In the genomic region with DNA sequence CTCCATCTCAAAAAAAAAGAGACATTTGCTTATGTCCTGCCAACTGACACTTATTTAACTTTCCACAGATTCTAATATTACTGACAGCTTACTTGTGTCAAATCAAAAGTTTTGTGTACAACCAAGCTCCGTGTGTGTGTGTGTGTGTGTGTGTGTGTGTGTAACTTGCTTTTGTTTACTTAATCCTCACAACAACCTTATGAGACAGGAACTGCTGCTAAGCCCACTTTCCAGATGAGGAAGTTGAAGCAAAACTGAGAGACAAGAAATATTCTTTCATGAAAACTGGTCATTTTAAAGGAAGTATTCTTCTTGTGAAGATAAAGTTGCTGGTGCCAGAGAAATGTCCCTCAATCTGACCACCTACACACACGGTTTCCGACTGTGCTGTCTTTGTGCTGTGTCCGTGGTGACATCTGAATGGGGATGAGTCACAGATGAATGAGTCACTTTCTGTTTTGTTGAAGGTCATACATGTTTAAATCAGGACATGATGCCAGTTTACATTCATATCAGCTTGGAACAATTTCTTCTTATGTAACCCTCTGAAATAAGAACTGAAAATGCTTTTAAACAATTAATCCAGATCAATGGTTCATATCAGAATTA, we compare ENCODE assay signal across 2 cellular contexts.
A peak's percentile ranks its signal among the peaks of the same experiment; 100 is the strongest.
TF ChIP-seq lines count a peak whose summit lies in the region.

No MANE protein-coding gene starts in this region.

TF ChIP-seq in IMR-90, 13 proteins besides CTCF, POLR2A, EP300 and RAD21:
- TF ChIP-seq BHLHE40 (IDR thresholded peaks at IDR 0.05; ENCODE audit: low read depth, low read length) (no peak), SMC3 (IDR thresholded peaks at IDR 0.05; ENCODE audit: low read depth, low read length) (no peak), MXI1 (IDR thresholded peaks at IDR 0.05; ENCODE audit: borderline replicate concordance, low read depth, low read length) (no peak), MAZ (IDR thresholded peaks at IDR 0.05; ENCODE audit: borderline replicate concordance, low read depth, low read length) (no peak), FOS (IDR thresholded peaks at IDR 0.05; ENCODE audit: low read depth, low read length) (no peak), MAFK (IDR thresholded peaks at IDR 0.05; ENCODE audit: low read depth, low read length) (no peak)
- TF ChIP-seq, protein P1, sequence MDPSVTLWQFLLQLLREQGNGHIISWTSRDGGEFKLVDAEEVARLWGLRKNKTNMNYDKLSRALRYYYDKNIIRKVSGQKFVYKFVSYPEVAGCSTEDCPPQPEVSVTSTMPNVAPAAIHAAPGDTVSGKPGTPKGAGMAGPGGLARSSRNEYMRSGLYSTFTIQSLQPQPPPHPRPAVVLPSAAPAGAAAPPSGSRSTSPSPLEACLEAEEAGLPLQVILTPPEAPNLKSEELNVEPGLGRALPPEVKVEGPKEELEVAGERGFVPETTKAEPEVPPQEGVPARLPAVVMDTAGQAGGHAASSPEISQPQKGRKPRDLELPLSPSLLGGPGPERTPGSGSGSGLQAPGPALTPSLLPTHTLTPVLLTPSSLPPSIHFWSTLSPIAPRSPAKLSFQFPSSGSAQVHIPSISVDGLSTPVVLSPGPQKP (IDR thresholded peaks at IDR 0.05; ENCODE audit: borderline replicate concordance, low read depth, low read length) = no peak
- TF ChIP-seq, protein P2, sequence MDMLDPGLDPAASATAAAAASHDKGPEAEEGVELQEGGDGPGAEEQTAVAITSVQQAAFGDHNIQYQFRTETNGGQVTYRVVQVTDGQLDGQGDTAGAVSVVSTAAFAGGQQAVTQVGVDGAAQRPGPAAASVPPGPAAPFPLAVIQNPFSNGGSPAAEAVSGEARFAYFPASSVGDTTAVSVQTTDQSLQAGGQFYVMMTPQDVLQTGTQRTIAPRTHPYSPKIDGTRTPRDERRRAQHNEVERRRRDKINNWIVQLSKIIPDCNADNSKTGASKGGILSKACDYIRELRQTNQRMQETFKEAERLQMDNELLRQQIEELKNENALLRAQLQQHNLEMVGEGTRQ (IDR thresholded peaks at IDR 0.05; ENCODE audit: low read depth, low read length) = no peak

TF ChIP-seq in K562, 482 proteins besides CTCF, POLR2A, EP300 and RAD21:
- TF ChIP-seq SMARCC2 (IDR thresholded peaks at IDR 0.05; ENCODE audit: low read depth) (peak; percentile 69; the same call in 1 of the 2 replicates), ESRRA (IDR thresholded peaks at IDR 0.05; ENCODE audit: borderline replicate concordance, low read depth) (peak; percentile 81), TRIM24 (IDR thresholded peaks at IDR 0.05) (peak in 1 of 2 experiments; percentile 51; a peak in 1 of 4 replicates), ZNF707 (CRISPR knock-in tag; conservative IDR thresholded peaks at IDR 0.05) (no peak), CREM (IDR thresholded peaks at IDR 0.05; ENCODE audit: low read depth) (peak; percentile 42; the same call in 1 of the 2 replicates), ARID1B (IDR thresholded peaks at IDR 0.05) (peak; percentile 75), CBFA2T3 (IDR thresholded peaks at IDR 0.05) (peak; percentile 17; the same call in 1 of the 2 replicates), ATF7 (IDR thresholded peaks at IDR 0.05) (peak; percentile 48; the same call in 1 of the 2 replicates), SMARCA4 (IDR thresholded peaks at IDR 0.05) (peak; percentile 79), DPF2 (IDR thresholded peaks at IDR 0.05) (peak; percentile 61), JUND (IDR thresholded peaks at IDR 0.05; ENCODE audit: borderline replicate concordance, low read depth, low read length) (peak; percentile 96), JUND (tag; IDR thresholded peaks at IDR 0.05; ENCODE audit: borderline replicate concordance, low read depth, low read length) (peak; percentile 97), FOS (IDR thresholded peaks at IDR 0.05; ENCODE audit: extremely low read depth, insufficient read length) (peak; percentile 71), KDM1A (IDR thresholded peaks at IDR 0.05) (peak; percentile 33 to 36; a peak in 2 of 4 replicates), JUNB (CRISPR knock-in tag; conservative IDR thresholded peaks at IDR 0.05) (peak; percentile 80), JUN (IDR thresholded peaks at IDR 0.05; ENCODE audit: borderline replicate concordance, low read depth, low read length) (peak; percentile 98), JUN (CRISPR knock-in tag; IDR thresholded peaks at IDR 0.05; ENCODE audit: borderline replicate concordance) (no peak), MTA2 (IDR thresholded peaks at IDR 0.05; ENCODE audit: low read depth) (no peak), FOSL1 (tag; conservative IDR thresholded peaks at IDR 0.05) (peak; percentile 98), CEBPG (CRISPR knock-in tag; IDR thresholded peaks at IDR 0.05) (no peak), CEBPG (tag; conservative IDR thresholded peaks at IDR 0.05 in 1 of 2, IDR thresholded peaks at IDR 0.05 in 1 of 2) (0 out of 4 replicates have a peak, but pooled peaks of 1 of the 2 experiments have one; percentile 23), PML (IDR thresholded peaks at IDR 0.05; ENCODE audit: low read length) (no peak), SMARCE1 (IDR thresholded peaks at IDR 0.05) (peak; percentile 66; the same call in 1 of the 2 replicates), ELF4 (CRISPR knock-in tag; IDR thresholded peaks at IDR 0.05) (no peak), SOX6 (IDR thresholded peaks at IDR 0.05) (0 out of 2 replicates have a peak, but pooled peaks have one; percentile 23), MEIS2 (IDR thresholded peaks at IDR 0.05; ENCODE audit: partially characterized antibody) (peak; percentile 48)
- TF ChIP-seq, protein P3, sequence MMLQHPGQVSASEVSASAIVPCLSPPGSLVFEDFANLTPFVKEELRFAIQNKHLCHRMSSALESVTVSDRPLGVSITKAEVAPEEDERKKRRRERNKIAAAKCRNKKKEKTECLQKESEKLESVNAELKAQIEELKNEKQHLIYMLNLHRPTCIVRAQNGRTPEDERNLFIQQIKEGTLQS (IDR thresholded peaks at IDR 0.05) = peak; percentile 97
- TF ChIP-seq, protein P3 (CRISPR knock-in tag; conservative IDR thresholded peaks at IDR 0.05) = peak; percentile 60; the same call in 1 of the 2 replicates
- TF ChIP-seq, protein P4, sequence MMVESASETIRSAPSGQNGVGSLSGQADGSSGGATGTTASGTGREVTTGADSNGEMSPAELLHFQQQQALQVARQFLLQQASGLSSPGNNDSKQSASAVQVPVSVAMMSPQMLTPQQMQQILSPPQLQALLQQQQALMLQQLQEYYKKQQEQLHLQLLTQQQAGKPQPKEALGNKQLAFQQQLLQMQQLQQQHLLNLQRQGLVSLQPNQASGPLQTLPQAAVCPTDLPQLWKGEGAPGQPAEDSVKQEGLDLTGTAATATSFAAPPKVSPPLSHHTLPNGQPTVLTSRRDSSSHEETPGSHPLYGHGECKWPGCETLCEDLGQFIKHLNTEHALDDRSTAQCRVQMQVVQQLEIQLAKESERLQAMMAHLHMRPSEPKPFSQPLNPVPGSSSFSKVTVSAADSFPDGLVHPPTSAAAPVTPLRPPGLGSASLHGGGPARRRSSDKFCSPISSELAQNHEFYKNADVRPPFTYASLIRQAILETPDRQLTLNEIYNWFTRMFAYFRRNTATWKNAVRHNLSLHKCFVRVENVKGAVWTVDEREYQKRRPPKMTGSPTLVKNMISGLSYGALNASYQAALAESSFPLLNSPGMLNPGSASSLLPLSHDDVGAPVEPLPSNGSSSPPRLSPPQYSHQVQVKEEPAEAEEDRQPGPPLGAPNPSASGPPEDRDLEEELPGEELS (CRISPR knock-in tag; IDR thresholded peaks at IDR 0.05; ENCODE audit: borderline replicate concordance) = no peak
- TF ChIP-seq, protein P5, sequence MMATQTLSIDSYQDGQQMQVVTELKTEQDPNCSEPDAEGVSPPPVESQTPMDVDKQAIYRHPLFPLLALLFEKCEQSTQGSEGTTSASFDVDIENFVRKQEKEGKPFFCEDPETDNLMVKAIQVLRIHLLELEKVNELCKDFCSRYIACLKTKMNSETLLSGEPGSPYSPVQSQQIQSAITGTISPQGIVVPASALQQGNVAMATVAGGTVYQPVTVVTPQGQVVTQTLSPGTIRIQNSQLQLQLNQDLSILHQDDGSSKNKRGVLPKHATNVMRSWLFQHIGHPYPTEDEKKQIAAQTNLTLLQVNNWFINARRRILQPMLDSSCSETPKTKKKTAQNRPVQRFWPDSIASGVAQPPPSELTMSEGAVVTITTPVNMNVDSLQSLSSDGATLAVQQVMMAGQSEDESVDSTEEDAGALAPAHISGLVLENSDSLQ (IDR thresholded peaks at IDR 0.05) = 0 out of 2 replicates have a peak, but pooled peaks have one; percentile 19
- TF ChIP-seq, protein P6, sequence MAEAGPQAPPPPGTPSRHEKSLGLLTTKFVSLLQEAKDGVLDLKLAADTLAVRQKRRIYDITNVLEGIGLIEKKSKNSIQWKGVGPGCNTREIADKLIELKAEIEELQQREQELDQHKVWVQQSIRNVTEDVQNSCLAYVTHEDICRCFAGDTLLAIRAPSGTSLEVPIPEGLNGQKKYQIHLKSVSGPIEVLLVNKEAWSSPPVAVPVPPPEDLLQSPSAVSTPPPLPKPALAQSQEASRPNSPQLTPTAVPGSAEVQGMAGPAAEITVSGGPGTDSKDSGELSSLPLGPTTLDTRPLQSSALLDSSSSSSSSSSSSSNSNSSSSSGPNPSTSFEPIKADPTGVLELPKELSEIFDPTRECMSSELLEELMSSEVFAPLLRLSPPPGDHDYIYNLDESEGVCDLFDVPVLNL (CRISPR knock-in tag; IDR thresholded peaks at IDR 0.05; ENCODE audit: low read depth) = no peak
TF ChIP-seq in K562: peak in this region for 21.
